10 cellular contexts compared by ENCODE assay signal in the genomic region with DNA sequence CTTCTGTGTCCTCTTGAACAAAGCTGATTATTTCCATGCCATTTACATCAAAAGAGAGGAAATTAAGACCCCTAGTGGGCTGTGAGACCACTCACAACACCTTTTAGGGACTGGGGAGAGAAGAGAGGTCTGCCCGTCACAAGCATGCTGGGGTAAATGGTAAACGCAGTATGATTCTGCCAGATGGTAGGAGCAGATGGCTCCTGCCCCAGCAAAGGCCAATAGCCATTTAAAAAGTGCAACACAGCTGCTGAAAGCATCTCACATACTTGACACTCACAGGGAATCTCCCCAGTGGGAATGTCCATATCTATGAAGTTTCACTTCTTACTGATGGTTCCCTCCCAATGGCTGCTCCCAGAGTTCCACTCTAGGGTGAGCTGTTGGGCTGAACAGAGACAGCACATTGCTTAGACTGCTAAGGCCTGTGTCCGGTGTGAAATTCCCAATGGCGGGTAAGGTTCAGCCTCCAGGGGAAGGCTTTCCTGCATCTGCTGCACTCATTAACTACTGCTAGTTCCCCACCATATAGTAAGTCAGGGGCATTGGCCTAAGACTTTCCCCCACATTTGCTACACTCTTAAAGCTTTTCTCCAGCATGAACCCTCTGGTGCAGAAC.
"Had no signal": no experiment of that assay in that cellular context is flagged by ENCODE, and none has a peak within 500 bp of the region (broad histone marks: within the 10 kb centered on the region; RNA-seq: fewer than 3 reads in every experiment).

No MANE protein-coding gene starts in this region.

- DNase-seq: activated CD4-positive, alpha-beta memory T cell treated with anti-CD3 and anti-CD28 coated beads, Interleukin-2, amount 10 ng/mL, durations not matched to agents 7 days and 5 days; activated CD4-positive, alpha-beta T cell treated with anti-CD3 and anti-CD28 coated beads for 1 hour; activated CD8-positive, alpha-beta memory T cell treated with anti-CD3 and anti-CD28 coated beads, Interleukin-2, amount 50 U/mL, for 48 hours; activated naive CD4-positive, alpha-beta T cell; stimulated activated CD4-positive, alpha-beta T cell treated with anti-CD3 and anti-CD28 coated beads, Interleukin-4, amount 100 ng/mL, for 4 hours; stimulated activated naive CD8-positive, alpha-beta T cell treated with anti-CD3 and anti-CD28 coated beads, Interleukin-15, amount 100 ng/mL, for 72 hours had no signal

- H3K27ac ChIP-seq: ascending aorta, neural progenitor cell, parathyroid adenoma, skin epidermis had no signal

- H3K4me1 ChIP-seq: ascending aorta, neural progenitor cell, parathyroid adenoma had no signal

- H3K27me3 ChIP-seq: ascending aorta, neural progenitor cell had no signal

- H3K9ac ChIP-seq: neural progenitor cell, parathyroid adenoma had no signal

- H3K4me3 ChIP-seq: ascending aorta, neural progenitor cell, skin epidermis had no signal
